ENCODE assay signal across 8 cellular contexts in genomic region chr9:132410642-132411041, GRCh38. TPM values are rescaled to one million over a fixed set of nuclear protein-coding genes. Genes with fewer than 3 reads are reported as not detected.
A peak's percentile ranks its signal among the peaks of the same experiment; 100 is the strongest.
DNase-seq lines count a peak whose midpoint lies in the region; ATAC-seq, FAIRE-seq and TF ChIP-seq lines count a peak whose summit lies in the region.

No MANE protein-coding gene starts in this region.

- no peak for TF ChIP-seq CTCF in A549 (IDR thresholded peaks at IDR 0.05)
- TF ChIP-seq CTCF in IMR-90 (conservative IDR thresholded peaks at IDR 0.05; ENCODE audit: low read depth, low read length): no peak
- no peak for TF ChIP-seq CTCF in brain microvascular endothelial cell (IDR thresholded peaks at IDR 0.05; ENCODE audit: low read depth, low read length, missing control alignments)

- intact Hi-C loops in IMR-90 (cut with micrococcal nuclease): loop anchor here (1.0 to 10.0 kb wide), 4 partner anchors 94 to 494 kb away; no protein-coding TSS in a partner anchor

- peak overlapping the region; percentile 44 for H3K4me3 ChIP-seq in A549
- no peak overlapping the region for H3K4me3 ChIP-seq in IMR-90 (ENCODE audit: insufficient read depth, low read depth, low read length)
- peak overlapping the region; percentile 58 for H3K4me3 ChIP-seq in brain microvascular endothelial cell (ENCODE audit: low read depth, low read length)
- peak overlapping the region; percentile 25 to 54 for H3K4me3 ChIP-seq in mucosa of rectum (ENCODE audit: low read length in 2 of 2)

- FAIRE-seq in A549 (lab: Jason Lieb, UNC): no peak

- H2AK5ac ChIP-seq in IMR-90 (ENCODE audit: low read depth, low read length): no peak overlapping the region

- TF ChIP-seq EP300 in A549 (IDR thresholded peaks at IDR 0.05): no peak

- peaks cover 7% of the 10 kb centered on the region; the same call in 1 of the 2 replicates for H3K9me1 ChIP-seq in IMR-90 (ENCODE audit: insufficient read depth, low read length)

- H4K20me1 ChIP-seq in IMR-90 (ENCODE audit: insufficient read depth, low read length): no peaks in the 10 kb centered on the region

- DNase-seq in A549 (ENCODE audit: low read depth in 1 of 2, low spot score in 1 of 2): no peak
- DNase-seq in IMR-90: no peak
- DNase-seq in brain microvascular endothelial cell: no peak
- no peak for DNase-seq in activated CD4-positive, CD25-positive, alpha-beta regulatory T cell treated with anti-CD3 and anti-CD28 coated beads, Interleukin-2, amount 50 U/mL, for 72 hours

- H3K9me3 ChIP-seq in A549 (peaks cover 15% of the 10 kb centered on the region), IMR-90 (ENCODE audit: control insufficient read depth, insufficient read depth, low read length) (no peaks in the 10 kb centered on the region), mucosa of rectum (ENCODE audit: control insufficient read depth in 2 of 2, low read length in 2 of 2) (no peaks in the 10 kb centered on the region)

- no peak overlapping the region for H3K27ac ChIP-seq in A549
- H3K27ac ChIP-seq in IMR-90 (ENCODE audit: insufficient read depth, low read length): no peak overlapping the region
- no peak overlapping the region for H3K27ac ChIP-seq in brain microvascular endothelial cell
- H3K27ac ChIP-seq in mucosa of rectum (ENCODE audit: low read depth in 2 of 2, low read length in 2 of 2): no peak overlapping the region

- H3K56ac ChIP-seq in IMR-90 (ENCODE audit: extremely low read depth, insufficient read depth, low read length): no peak overlapping the region

- no peak overlapping the region for H2BK15ac ChIP-seq in IMR-90 (ENCODE audit: low read depth, low read length)

- 50% methylated on average over 19 of the region's 19 CpGs for WGBS in A549 (ENCODE audit: missing lambda C conversion rate)
- WGBS in IMR-90 (ENCODE audit: extremely low coverage in 2 of 2, insufficient read length in 1 of 2), 2 experiments: 15% methylated on average over 10 of the region's 19 CpGs; no CpG with 5 or more reads in 1 of the 2 experiments

- H3K36me3 ChIP-seq in IMR-90 (ENCODE audit: control insufficient read depth, insufficient read depth, low read length): no peaks in the 10 kb centered on the region
- H3K36me3 ChIP-seq in brain microvascular endothelial cell (replicated peaks): no peaks in the 10 kb centered on the region
- no peaks in the 10 kb centered on the region for H3K36me3 ChIP-seq in mucosa of rectum (ENCODE audit: control insufficient read depth in 2 of 2, insufficient read depth in 2 of 2, low read length in 2 of 2)

- H3K4me1 ChIP-seq in A549 (peaks cover 10% of the 10 kb centered on the region), IMR-90 (ENCODE audit: control insufficient read depth, insufficient read depth, low read length) (no peaks in the 10 kb centered on the region; the same call in 1 of the 2 replicates), mucosa of rectum (ENCODE audit: control insufficient read depth in 2 of 2, insufficient read depth in 2 of 2, low read length in 2 of 2) (peaks cover 12 to 20% of the 10 kb centered on the region in 2 donors)

- no peak for TF ChIP-seq POLR2A in A549 (IDR thresholded peaks at IDR 0.05; ENCODE audit: low read length)
- no peak for TF ChIP-seq POLR2A in IMR-90 (IDR thresholded peaks at IDR 0.05; ENCODE audit: low read depth, low read length)

- H3K23ac ChIP-seq in IMR-90 (ENCODE audit: low read depth, low read length): no peak overlapping the region; the same call in 1 of the 2 replicates

- TF ChIP-seq RAD21 in A549 (conservative IDR thresholded peaks at IDR 0.05 in 1 of 2, IDR thresholded peaks at IDR 0.05 in 1 of 2) (no peak), IMR-90 (IDR thresholded peaks at IDR 0.05; ENCODE audit: low read length) (no peak)

- ATAC-seq in A549 (no peak), IMR-90 (ENCODE audit: low read depth) (no peak), GM21447 (IDR thresholded peaks at IDR 0.05; ENCODE audit: unreplicated experiment) (no peak), HG02642 (IDR thresholded peaks at IDR 0.05; ENCODE audit: poor library complexity, unreplicated experiment) (no peak), GM18858 (IDR thresholded peaks at IDR 0.05; ENCODE audit: unreplicated experiment) (no peak)

- H3K79me1 ChIP-seq in IMR-90 (ENCODE audit: low read depth in 1 of 2, low read length in 2 of 2): peaks cover 4 to 5% of the 10 kb centered on the region in 2 experiments; a peak in 3 of 4 replicates

- POLR2A ChIA-PET in A549 (lab: Yijun Ruan, JAX) (no interaction called here), IMR-90 (lab: Charles Lee; ENCODE audit: unreplicated experiment) (no interaction called here)

- dilution Hi-C loops in IMR-90 (cut with HindIII; ENCODE audit: low sequenced_read_pairs, unreplicated experiment): no loop called here

- H3K14ac ChIP-seq in IMR-90 (replicated peaks; ENCODE audit: low read depth, low read length): no peak overlapping the region

- no TSS peak for BruUV-seq in IMR-90 (replicated peaks; lab: Mats Ljungman, UMichigan)

- no peak overlapping the region for H3K4ac ChIP-seq in IMR-90 (ENCODE audit: low read depth, low read length)

- peak overlapping the region; percentile 92 for H3K4me2 ChIP-seq in A549
- H3K4me2 ChIP-seq in IMR-90 (ENCODE audit: low read depth, low read length): peak overlapping the region; percentile 20; the same call in 1 of the 2 replicates

- H3K27me3 ChIP-seq in IMR-90 (ENCODE audit: control insufficient read depth, insufficient read depth, low read length) (peaks cover 38% of the 10 kb centered on the region), brain microvascular endothelial cell (replicated peaks) (peaks cover 21% of the 10 kb centered on the region), mucosa of rectum (ENCODE audit: control insufficient read depth in 2 of 2, insufficient read depth in 2 of 2, low read length in 2 of 2) (peaks cover 46 to 47% of the 10 kb centered on the region in 2 donors)

- H4K8ac ChIP-seq in IMR-90 (ENCODE audit: low read depth in 2 of 2, low read length in 2 of 2): no peak overlapping the region

- H2BK5ac ChIP-seq in IMR-90 (ENCODE audit: low read depth, low read length, poor library complexity, severe bottlenecking): no peak overlapping the region

- H2BK120ac ChIP-seq in IMR-90 (ENCODE audit: low read depth, low read length): no peak overlapping the region

- no peak overlapping the region for H3K18ac ChIP-seq in IMR-90 (ENCODE audit: low read depth, low read length)

- no peak overlapping the region for H4K91ac ChIP-seq in IMR-90 (ENCODE audit: insufficient read depth, low read depth, low read length)

- H3K9ac ChIP-seq in IMR-90 (ENCODE audit: low read depth, low read length): no peak overlapping the region
- no peak overlapping the region for H3K9ac ChIP-seq in mucosa of rectum (ENCODE audit: low read depth in 1 of 2, low read length in 2 of 2)

- H2BK20ac ChIP-seq in IMR-90 (ENCODE audit: low read depth, low read length): no peak overlapping the region

- in situ Hi-C loops in IMR-90 (cut with MboI; ENCODE audit: low sequenced_read_pairs) (no loop called here), brain microvascular endothelial cell (cut with HindIII; ENCODE audit: low pct_ligation_motif_present, low sequenced_read_pairs) (no loop called here)

- H2AK9ac ChIP-seq in IMR-90 (replicated peaks; ENCODE audit: low read depth, low read length, poor library complexity): no peak overlapping the region

- H4K5ac ChIP-seq in IMR-90 (ENCODE audit: low read depth, low read length): no peak overlapping the region

- peak overlapping the region; percentile 97 for H2AFZ ChIP-seq in IMR-90 (replicated peaks; ENCODE audit: low read length, poor library complexity)

- CTCF ChIA-PET in A549 (lab: Yijun Ruan, JAX): interaction anchor here (0.9 to 3.0 kb wide), 12 partner anchors 70 to 392 kb away, joined by 3 to 12 read pairs (median 3); no protein-coding TSS in a partner anchor
- CTCF ChIA-PET in IMR-90 (lab: Yijun Ruan, JAX): no interaction called here

TF ChIP-seq in A549, 52 proteins besides CTCF, POLR2A, EP300 and RAD21:
- no peak for TF ChIP-seq HEYL (CRISPR knock-in tag; IDR thresholded peaks at IDR 0.05)
TF ChIP-seq in A549: peak in this region for 0.

TF ChIP-seq in IMR-90, 13 proteins besides CTCF, POLR2A, EP300 and RAD21 (continues in another document):
- no peak for TF ChIP-seq RCOR1 (IDR thresholded peaks at IDR 0.05; ENCODE audit: insufficient replicate concordance, low read length)

RNA-seq across cellular contexts. Expression of gene CFAP77, which starts 0.6 kb away (rescaled TPM):
- 0.05 TPM in 1 of 2 replicates, not detected in the other for polyA plus RNA-seq in A549 (2011; rRNA removed)
- polyA plus RNA-seq in A549 (2012; cell fraction: cytosol; rRNA removed): 0.04 TPM in 1 of 2 replicates, not detected in the other
- polyA plus RNA-seq in A549 (2012; cell fraction: nucleus; rRNA removed): not detected in 2 replicates
- polyA plus RNA-seq in A549 (2017; fragmentation: RNase III; extraction: RNeasy Plus Mini Kit Qiagen cat#74134 plus additional on column Dnase treatment): not detected in 3 replicates
- not detected in 2 replicates for polyA minus RNA-seq in A549 (2011; rRNA and poly(A)+ RNA removed)
- total RNA-seq in IMR-90 (2012; rRNA removed): not detected in 2 replicates
- polyA plus RNA-seq in IMR-90 (2012; rRNA removed): 0.13 TPM in 1 of 2 replicates, not detected in the other
- not detected in 2 replicates for polyA plus RNA-seq in IMR-90 (2012; cell fraction: cytosol; rRNA removed)
- polyA plus RNA-seq in IMR-90 (2012; cell fraction: nucleus; rRNA removed; ENCODE audit: low replicate concordance): 0.08 and 0.10 TPM in 2 replicates

RNA-seq across cellular contexts. Expression of gene TTF1, which starts 4.0 kb away (rescaled TPM):
- 12.8 and 16.0 TPM in 2 replicates for polyA plus RNA-seq in A549 (2011; rRNA removed)
- polyA plus RNA-seq in A549 (2012; cell fraction: cytosol; rRNA removed): 8.8 and 9.8 TPM in 2 replicates
- 2.9 and 8.8 TPM in 2 replicates for polyA plus RNA-seq in A549 (2012; cell fraction: nucleus; rRNA removed)
- 11.4 to 14.0 TPM (median 12.3 TPM) in 3 replicates for polyA plus RNA-seq in A549 (2017; fragmentation: RNase III; extraction: RNeasy Plus Mini Kit Qiagen cat#74134 plus additional on column Dnase treatment)
- polyA minus RNA-seq in A549 (2011; rRNA and poly(A)+ RNA removed): 2.0 and 2.9 TPM in 2 replicates
- total RNA-seq in IMR-90 (2012; rRNA removed): 6.5 and 11.1 TPM in 2 replicates
- polyA plus RNA-seq in IMR-90 (2012; rRNA removed): 9.5 and 12.0 TPM in 2 replicates
- polyA plus RNA-seq in IMR-90 (2012; cell fraction: cytosol; rRNA removed): 1.6 and 6.6 TPM in 2 replicates
- polyA plus RNA-seq in IMR-90 (2012; cell fraction: nucleus; rRNA removed; ENCODE audit: low replicate concordance): 1.3 and 5.3 TPM in 2 replicates

RNA-seq across cellular contexts. Expression of gene SETX, which starts 55.9 kb away (rescaled TPM):
- polyA plus RNA-seq in A549 (2011; rRNA removed) (29.8 and 34.3 TPM in 2 replicates), A549 (2017; fragmentation: RNase III; extraction: RNeasy Plus Mini Kit Qiagen cat#74134 plus additional on column Dnase treatment) (14.7 to 17.0 TPM (median 15.6 TPM) in 3 replicates), IMR-90 (2012; rRNA removed) (11.3 and 13.1 TPM in 2 replicates)
- 7.5 and 8.0 TPM in 2 replicates for polyA plus RNA-seq in A549 (2012; cell fraction: cytosol; rRNA removed)
- 11.1 and 17.1 TPM in 2 replicates for polyA plus RNA-seq in A549 (2012; cell fraction: nucleus; rRNA removed)
- 51.7 and 54.5 TPM in 2 replicates for polyA minus RNA-seq in A549 (2011; rRNA and poly(A)+ RNA removed)
- total RNA-seq in IMR-90 (2012; rRNA removed): 55.0 and 67.8 TPM in 2 replicates
- 4.8 and 5.0 TPM in 2 replicates for polyA plus RNA-seq in IMR-90 (2012; cell fraction: cytosol; rRNA removed)
- 11.3 and 26.6 TPM in 2 replicates for polyA plus RNA-seq in IMR-90 (2012; cell fraction: nucleus; rRNA removed; ENCODE audit: low replicate concordance)
